ENCODE assay signal across 1 cellular context in the genomic region with DNA sequence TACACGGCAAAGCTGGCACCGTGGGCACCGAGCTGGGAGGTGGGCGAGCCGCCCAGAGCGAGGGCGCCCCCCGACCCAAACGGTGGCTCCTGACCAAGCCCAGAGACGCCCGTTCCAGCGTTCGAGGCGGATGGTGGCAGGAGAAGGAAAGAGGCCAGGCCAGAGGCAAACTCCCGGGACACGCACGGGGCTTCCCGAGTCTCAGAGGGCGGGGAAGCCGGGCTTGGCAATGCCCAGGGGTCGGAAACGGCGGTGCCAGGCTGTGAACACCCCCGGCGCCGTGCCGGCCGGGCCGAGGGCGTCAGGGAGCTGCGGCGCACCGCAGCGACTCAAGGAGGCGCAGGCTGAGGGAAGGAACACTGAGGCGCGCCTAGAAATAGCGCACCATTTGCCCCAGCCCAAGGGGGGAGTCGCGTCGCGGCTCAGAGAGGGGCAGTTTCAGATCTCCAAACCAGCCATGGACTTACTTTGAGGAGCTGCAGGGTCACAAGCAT.
TF ChIP-seq lines count a peak whose summit lies in the region.

No MANE protein-coding gene starts in this region.

TF ChIP-seq in HepG2, 621 proteins besides CTCF, POLR2A, EP300 and RAD21 (continued from another document and continues in another):
- TF ChIP-seq TAF1 (CRISPR knock-in tag; IDR thresholded peaks at IDR 0.05) (no peak), MEIS1 (CRISPR knock-in tag; IDR thresholded peaks at IDR 0.05; ENCODE audit: borderline replicate concordance) (0 out of 2 replicates have a peak, but pooled peaks have one; percentile 41), ZNF780A (CRISPR knock-in tag; IDR thresholded peaks at IDR 0.05) (no peak; the same call in 1 of the 2 replicates), YEATS4 (CRISPR knock-in tag; IDR thresholded peaks at IDR 0.05; ENCODE audit: borderline replicate concordance) (no peak), ZNF460 (CRISPR knock-in tag; IDR thresholded peaks at IDR 0.05; ENCODE audit: borderline replicate concordance) (no peak), ZFX (CRISPR knock-in tag; IDR thresholded peaks at IDR 0.05; ENCODE audit: low read depth) (no peak), NONO (IDR thresholded peaks at IDR 0.05) (no peak), NONO (CRISPR knock-in tag; conservative IDR thresholded peaks at IDR 0.05) (no peak), ZFP1 (CRISPR knock-in tag; IDR thresholded peaks at IDR 0.05) (no peak), RFXAP (CRISPR knock-in tag; IDR thresholded peaks at IDR 0.05; ENCODE audit: borderline replicate concordance) (0 out of 2 replicates have a peak, but pooled peaks have one; percentile 32), CENPX (CRISPR knock-in tag; IDR thresholded peaks at IDR 0.05) (no peak), ZNF841 (CRISPR knock-in tag; IDR thresholded peaks at IDR 0.05; ENCODE audit: borderline replicate concordance) (no peak), PRDM15 (CRISPR knock-in tag; IDR thresholded peaks at IDR 0.05) (no peak), WIZ (CRISPR knock-in tag; IDR thresholded peaks at IDR 0.05) (0 out of 2 replicates have a peak, but pooled peaks have one; percentile 27), REL (CRISPR knock-in tag; conservative IDR thresholded peaks at IDR 0.05) (peak; percentile 51; the same call in 1 of the 2 replicates), DZIP1 (CRISPR knock-in tag; IDR thresholded peaks at IDR 0.05) (no peak; the same call in 1 of the 2 replicates), AKNA (CRISPR knock-in tag; IDR thresholded peaks at IDR 0.05; ENCODE audit: borderline replicate concordance) (0 out of 2 replicates have a peak, but pooled peaks have one; percentile 30), ZNF7 (CRISPR knock-in tag; IDR thresholded peaks at IDR 0.05) (no peak), MTA1 (CRISPR knock-in tag; IDR thresholded peaks at IDR 0.05; ENCODE audit: borderline replicate concordance) (peak; percentile 77), RBM39 (IDR thresholded peaks at IDR 0.05; ENCODE audit: low read depth, low read length, poor library complexity, severe bottlenecking) (peak; percentile 13), ZNF367 (CRISPR knock-in tag; IDR thresholded peaks at IDR 0.05; ENCODE audit: borderline replicate concordance) (peak; percentile 58; the same call in 1 of the 2 replicates), ELF1 (CRISPR knock-in tag; IDR thresholded peaks at IDR 0.05) (no peak), PREB (CRISPR knock-in tag; IDR thresholded peaks at IDR 0.05) (0 out of 2 replicates have a peak, but pooled peaks have one; percentile 25), ZNF678 (CRISPR knock-in tag; IDR thresholded peaks at IDR 0.05) (peak; percentile 67; the same call in 1 of the 2 replicates), ZSCAN22 (CRISPR knock-in tag; IDR thresholded peaks at IDR 0.05) (no peak; the same call in 1 of the 2 replicates), RXRA (CRISPR knock-in tag; IDR thresholded peaks at IDR 0.05) (no peak), SAP130 (CRISPR knock-in tag; IDR thresholded peaks at IDR 0.05; ENCODE audit: low read depth) (no peak), ZNF263 (CRISPR knock-in tag; IDR thresholded peaks at IDR 0.05) (no peak; the same call in 1 of the 2 replicates), CBFB (CRISPR knock-in tag; IDR thresholded peaks at IDR 0.05) (no peak), ZFP41 (CRISPR knock-in tag; IDR thresholded peaks at IDR 0.05; ENCODE audit: borderline replicate concordance) (no peak), TEF (CRISPR knock-in tag; IDR thresholded peaks at IDR 0.05) (0 out of 2 replicates have a peak, but pooled peaks have one; percentile 16)
- TF ChIP-seq, protein P1, sequence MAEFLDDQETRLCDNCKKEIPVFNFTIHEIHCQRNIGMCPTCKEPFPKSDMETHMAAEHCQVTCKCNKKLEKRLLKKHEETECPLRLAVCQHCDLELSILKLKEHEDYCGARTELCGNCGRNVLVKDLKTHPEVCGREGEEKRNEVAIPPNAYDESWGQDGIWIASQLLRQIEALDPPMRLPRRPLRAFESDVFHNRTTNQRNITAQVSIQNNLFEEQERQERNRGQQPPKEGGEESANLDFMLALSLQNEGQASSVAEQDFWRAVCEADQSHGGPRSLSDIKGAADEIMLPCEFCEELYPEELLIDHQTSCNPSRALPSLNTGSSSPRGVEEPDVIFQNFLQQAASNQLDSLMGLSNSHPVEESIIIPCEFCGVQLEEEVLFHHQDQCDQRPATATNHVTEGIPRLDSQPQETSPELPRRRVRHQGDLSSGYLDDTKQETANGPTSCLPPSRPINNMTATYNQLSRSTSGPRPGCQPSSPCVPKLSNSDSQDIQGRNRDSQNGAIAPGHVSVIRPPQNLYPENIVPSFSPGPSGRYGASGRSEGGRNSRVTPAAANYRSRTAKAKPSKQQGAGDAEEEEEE (CRISPR knock-in tag; IDR thresholded peaks at IDR 0.05; ENCODE audit: borderline replicate concordance): no peak
- TF ChIP-seq, protein P2, sequence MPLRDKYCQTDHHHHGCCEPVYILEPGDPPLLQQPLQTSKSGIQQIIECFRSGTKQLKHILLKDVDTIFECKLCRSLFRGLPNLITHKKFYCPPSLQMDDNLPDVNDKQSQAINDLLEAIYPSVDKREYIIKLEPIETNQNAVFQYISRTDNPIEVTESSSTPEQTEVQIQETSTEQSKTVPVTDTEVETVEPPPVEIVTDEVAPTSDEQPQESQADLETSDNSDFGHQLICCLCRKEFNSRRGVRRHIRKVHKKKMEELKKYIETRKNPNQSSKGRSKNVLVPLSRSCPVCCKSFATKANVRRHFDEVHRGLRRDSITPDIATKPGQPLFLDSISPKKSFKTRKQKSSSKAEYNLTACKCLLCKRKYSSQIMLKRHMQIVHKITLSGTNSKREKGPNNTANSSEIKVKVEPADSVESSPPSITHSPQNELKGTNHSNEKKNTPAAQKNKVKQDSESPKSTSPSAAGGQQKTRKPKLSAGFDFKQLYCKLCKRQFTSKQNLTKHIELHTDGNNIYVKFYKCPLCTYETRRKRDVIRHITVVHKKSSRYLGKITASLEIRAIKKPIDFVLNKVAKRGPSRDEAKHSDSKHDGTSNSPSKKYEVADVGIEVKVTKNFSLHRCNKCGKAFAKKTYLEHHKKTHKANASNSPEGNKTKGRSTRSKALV (CRISPR knock-in tag; IDR thresholded peaks at IDR 0.05): no peak
- TF ChIP-seq, protein P3, sequence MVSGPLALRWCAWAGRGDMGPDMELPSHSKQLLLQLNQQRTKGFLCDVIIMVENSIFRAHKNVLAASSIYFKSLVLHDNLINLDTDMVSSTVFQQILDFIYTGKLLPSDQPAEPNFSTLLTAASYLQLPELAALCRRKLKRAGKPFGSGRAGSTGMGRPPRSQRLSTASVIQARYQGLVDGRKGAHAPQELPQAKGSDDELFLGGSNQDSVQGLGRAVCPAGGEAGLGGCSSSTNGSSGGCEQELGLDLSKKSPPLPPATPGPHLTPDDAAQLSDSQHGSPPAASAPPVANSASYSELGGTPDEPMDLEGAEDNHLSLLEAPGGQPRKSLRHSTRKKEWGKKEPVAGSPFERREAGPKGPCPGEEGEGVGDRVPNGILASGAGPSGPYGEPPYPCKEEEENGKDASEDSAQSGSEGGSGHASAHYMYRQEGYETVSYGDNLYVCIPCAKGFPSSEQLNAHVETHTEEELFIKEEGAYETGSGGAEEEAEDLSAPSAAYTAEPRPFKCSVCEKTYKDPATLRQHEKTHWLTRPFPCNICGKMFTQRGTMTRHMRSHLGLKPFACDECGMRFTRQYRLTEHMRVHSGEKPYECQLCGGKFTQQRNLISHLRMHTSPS (CRISPR knock-in tag; IDR thresholded peaks at IDR 0.05; ENCODE audit: low read depth): peak; percentile 65; the same call in 1 of the 2 replicates
- TF ChIP-seq, protein P4, sequence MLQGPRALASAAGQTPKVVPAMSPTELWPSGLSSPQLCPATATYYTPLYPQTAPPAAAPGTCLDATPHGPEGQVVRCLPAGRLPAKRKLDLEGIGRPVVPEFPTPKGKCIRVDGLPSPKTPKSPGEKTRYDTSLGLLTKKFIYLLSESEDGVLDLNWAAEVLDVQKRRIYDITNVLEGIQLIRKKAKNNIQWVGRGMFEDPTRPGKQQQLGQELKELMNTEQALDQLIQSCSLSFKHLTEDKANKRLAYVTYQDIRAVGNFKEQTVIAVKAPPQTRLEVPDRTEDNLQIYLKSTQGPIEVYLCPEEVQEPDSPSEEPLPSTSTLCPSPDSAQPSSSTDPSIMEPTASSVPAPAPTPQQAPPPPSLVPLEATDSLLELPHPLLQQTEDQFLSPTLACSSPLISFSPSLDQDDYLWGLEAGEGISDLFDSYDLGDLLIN (CRISPR knock-in tag; IDR thresholded peaks at IDR 0.05; ENCODE audit: borderline replicate concordance): peak; percentile 65; the same call in 1 of the 2 replicates
